In genomic region chr6:37125779-37126553, GRCh38 we compare ENCODE assay signal across 12 cellular contexts. TPM values are rescaled to one million over a fixed set of nuclear protein-coding genes. Genes with fewer than 3 reads are reported as not detected.
DNase-seq lines count a peak whose midpoint lies in the region; ATAC-seq and TF ChIP-seq lines count a peak whose summit lies in the region.
"Had no signal": no experiment of that assay in that cellular context is flagged by ENCODE, and none has a peak within 500 bp of the region (broad histone marks: within the 10 kb centered on the region; RNA-seq: fewer than 3 reads in every experiment).

No MANE protein-coding gene starts in this region.

- POLR2A ChIA-PET in activated B cell treated with CpG ODN at 0.5 μM for 24 hours (lab: Charles Lee): no interaction called here

- ATAC-seq in activated B cell treated with CpG ODN at 0.5 μM for 24 hours (ENCODE audit: low read depth) (no peak), GM18907 (IDR thresholded peaks at IDR 0.05; ENCODE audit: unreplicated experiment) (no peak)
- ATAC-seq in activated T-cell treated with anti-CD3 and anti-CD28 coated beads, Interleukin-2, amount 50 U/mL, for 4 hours: no peak

- peak overlapping the region; percentile 99 for H3K27ac ChIP-seq in HUES48 (ENCODE audit: low read depth, low read length)
- H3K27ac ChIP-seq: dorsolateral prefrontal cortex, thoracic aorta had no signal

- no peak for TF ChIP-seq CTCF in activated B cell treated with CpG ODN at 0.5 μM for 24 hours (IDR thresholded peaks at IDR 0.05)

- no peaks in the 10 kb centered on the region for H3K9me3 Mint-ChIP-seq in activated B cell treated with CpG ODN at 0.5 μM for 24 hours
- no peaks in the 10 kb centered on the region for H3K9me3 Mint-ChIP-seq in activated T-cell treated with anti-CD3 and anti-CD28 coated beads, Interleukin-2, amount 50 U/mL, for 4 hours

- H3K9me3 ChIP-seq in HUES48 (ENCODE audit: control insufficient read depth, insufficient read depth, low read length): no peaks in the 10 kb centered on the region
- H3K9me3 ChIP-seq in iPS-18c (ENCODE audit: control insufficient read depth, insufficient read depth, low read length): no peaks in the 10 kb centered on the region
- H3K9me3 ChIP-seq: thoracic aorta had no signal

- peaks cover 12% of the 10 kb centered on the region for H3K4me1 Mint-ChIP-seq in activated B cell treated with CpG ODN at 0.5 μM for 24 hours
- H3K4me1 Mint-ChIP-seq in activated T-cell treated with anti-CD3 and anti-CD28 coated beads, Interleukin-2, amount 50 U/mL, for 4 hours (ENCODE audit: low read depth): peaks cover 4% of the 10 kb centered on the region

- no peak overlapping the region for H3K4me3 Mint-ChIP-seq in activated B cell treated with CpG ODN at 0.5 μM for 24 hours
- no peak overlapping the region for H3K4me3 Mint-ChIP-seq in activated T-cell treated with anti-CD3 and anti-CD28 coated beads, Interleukin-2, amount 50 U/mL, for 4 hours

- CTCF ChIA-PET in activated B cell treated with CpG ODN at 0.5 μM for 24 hours (lab: Charles Lee): no interaction called here

- no peaks in the 10 kb centered on the region for H3K27me3 ChIP-seq in HUES48 (ENCODE audit: control insufficient read depth, insufficient read depth, low read length)

- H3K27me3 Mint-ChIP-seq in activated B cell treated with CpG ODN at 0.5 μM for 24 hours: peaks cover 4% of the 10 kb centered on the region
- H3K27me3 Mint-ChIP-seq in activated T-cell treated with anti-CD3 and anti-CD28 coated beads, Interleukin-2, amount 50 U/mL, for 4 hours (ENCODE audit: low read depth): peaks cover 3% of the 10 kb centered on the region

- H3K4me3 ChIP-seq in HUES48 (ENCODE audit: low read depth, low read length): peak overlapping the region; percentile 51
- H3K4me3 ChIP-seq in iPS-18c (ENCODE audit: insufficient read depth, low read depth, low read length): peak overlapping the region; percentile 6; the same call in 1 of the 2 replicates
- H3K4me3 ChIP-seq: thoracic aorta had no signal

- H3K27ac Mint-ChIP-seq in activated B cell treated with CpG ODN at 0.5 μM for 24 hours: peak overlapping the region; percentile 51

- no peak for DNase-seq in activated B cell treated with CpG ODN at 0.5 μM for 24 hours
- DNase-seq in renal cortical epithelial cell (ENCODE audit: low read depth): peak; percentile 80
- DNase-seq in activated CD4-positive, alpha-beta T cell treated with anti-CD3 and anti-CD28 coated beads for 48 hours: no peak
- DNase-seq in SKM-1 treated with dmso at 0.1 percent for 144 hours (lab: John Stamatoyannopoulos, UW; ENCODE audit: unreplicated experiment): no peak
- no peak for DNase-seq in activated T-cell treated with anti-CD3 and anti-CD28 coated beads, Interleukin-2, amount 50 U/mL, for 4 hours
- DNase-seq: activated gamma-delta T cell, dorsolateral prefrontal cortex, nucleus accumbens had no signal

- intact Hi-C loops in activated B cell treated with CpG ODN at 0.5 μM for 24 hours (cut with micrococcal nuclease): no loop called here

- peaks cover 18% of the 10 kb centered on the region for H3K36me3 ChIP-seq in HUES48 (ENCODE audit: control insufficient read depth, insufficient read depth, low read length)
- H3K36me3 ChIP-seq: thoracic aorta had no signal

- H3K36me3 Mint-ChIP-seq in activated B cell treated with CpG ODN at 0.5 μM for 24 hours (ENCODE audit: low read depth): no peaks in the 10 kb centered on the region
- no peaks in the 10 kb centered on the region for H3K36me3 Mint-ChIP-seq in activated T-cell treated with anti-CD3 and anti-CD28 coated beads, Interleukin-2, amount 50 U/mL, for 4 hours (ENCODE audit: insufficient read depth)

- peaks cover 50% of the 10 kb centered on the region for H3K4me1 ChIP-seq in HUES48 (ENCODE audit: control insufficient read depth, insufficient read depth, low read length)

- peak overlapping the region; percentile 73 for H3K9ac ChIP-seq in HUES48 (ENCODE audit: low read depth, low read length)

RNA-seq across cellular contexts. Expression of gene PIM1, which starts 44.0 kb away (rescaled TPM):
- total RNA-seq in activated B cell treated with CpG ODN at 0.5 μM for 24 hours (272 and 283 TPM in 2 replicates), renal cortical epithelial cell (6.6 and 9.9 TPM in 2 replicates)
- 10 to 100 TPM; 59.6 to 72.8 (median 60.1) TPM for total RNA-seq in activated T-cell treated with anti-CD3 and anti-CD28 coated beads, Interleukin-2, amount 50 U/mL, for 4 hours
